In genomic region chr6:56550307-56550706, GRCh38 we compare ENCODE assay signal across 16 cellular contexts.
DNase-seq lines count a peak whose midpoint lies in the region; ATAC-seq, FAIRE-seq and TF ChIP-seq lines count a peak whose summit lies in the region.
"Had no signal": no experiment of that assay in that cellular context is flagged by ENCODE, and none has a peak within 500 bp of the region (broad histone marks: within the 10 kb centered on the region; RNA-seq: fewer than 3 reads in every experiment).

No MANE protein-coding gene starts in this region.

- TF ChIP-seq POLR2A in GM12892 (IDR thresholded peaks at IDR 0.05; ENCODE audit: low read depth, low read length): no peak
- no peak for TF ChIP-seq POLR2A in esophagus squamous epithelium (IDR thresholded peaks at IDR 0.05)

- H3K27ac ChIP-seq in esophagus squamous epithelium (peak overlapping the region in 3 of 4 donors; percentile 42 to 68 (median 50)), pancreas (no peak overlapping the region)
- H3K27ac ChIP-seq: BLaER1, epithelial cell of prostate, Peyer's patch had no signal

- H3K36me3 ChIP-seq in esophagus squamous epithelium (peaks cover 0 to 10% (median 0%) of the 10 kb centered on the region in 3 donors), pancreas (peaks cover 0 to 6% (median 0%) of the 10 kb centered on the region in 3 donors)

- H3K9me3 ChIP-seq in esophagus squamous epithelium (no peaks in the 10 kb centered on the region), pancreas (no peaks in the 10 kb centered on the region)
- H3K9me3 ChIP-seq: BLaER1, Peyer's patch had no signal

- TF ChIP-seq CTCF in esophagus squamous epithelium (IDR thresholded peaks at IDR 0.05) (no peak), pancreas (IDR thresholded peaks at IDR 0.05) (no peak)

- intact Hi-C loops in esophagus squamous epithelium (cut with DNase I) (no loop called here), pancreas (cut with DNase I) (loop anchor here in 1 of 3 donors (5.0 kb wide), 1 partner anchor 183 kb away; no protein-coding TSS in a partner anchor), left colon (cut with DNase I, micrococcal nuclease) (no loop called here)

- H3K4me1 ChIP-seq in esophagus squamous epithelium (peaks cover 0 to 49% (median 8%) of the 10 kb centered on the region in 3 donors), pancreas (no peaks in the 10 kb centered on the region)
- H3K4me1 ChIP-seq: BLaER1 had no signal

- ATAC-seq in pancreas (no peak), left colon (no peak), HG02571 (IDR thresholded peaks at IDR 0.05; ENCODE audit: unreplicated experiment) (no peak), HG02870 (IDR thresholded peaks at IDR 0.05; ENCODE audit: unreplicated experiment) (no peak)
- ATAC-seq: activated CD4-positive, CD25-positive, alpha-beta regulatory T cell treated with anti-CD3 and anti-CD28 coated beads, Interleukin-2, amount 50 U/mL, for 24 hours had no signal

- FAIRE-seq in GM12892 (lab: Jason Lieb, UNC): peak; percentile 51
- FAIRE-seq in pancreas (lab: Jason Lieb, UNC): peak; percentile 39

- H3K4me3 ChIP-seq in esophagus squamous epithelium (peak overlapping the region in 2 of 4 donors; percentile 1 to 36), pancreas (no peak overlapping the region)
- H3K4me3 ChIP-seq: BLaER1, Peyer's patch had no signal

- WGBS in esophagus squamous epithelium, 2 donors: 6 to 14% methylated on average over 2 of the region's 2 CpGs
- 48 to 50% methylated on average over 2 of the region's 2 CpGs for WGBS in pancreas, 2 donors

- no peak for DNase-seq in GM12892 (ENCODE audit: insufficient read length)
- peak; percentile 7 for DNase-seq in NCI-H82 treated with DMSO at 0.1 percent for 48 hours (lab: John Stamatoyannopoulos, UW; ENCODE audit: unreplicated experiment)
- no peak for DNase-seq in esophagus squamous epithelium (lab: John Stamatoyannopoulos, UW)
- no peak for DNase-seq in pancreas
- no peak for DNase-seq in NCI-H526 (lab: John Stamatoyannopoulos, UW)
- no peak for DNase-seq in left colon
- DNase-seq: central memory CD4-positive, alpha-beta T cell; DND-41; Peyer's patch; stimulated activated CD4-positive, alpha-beta T cell treated with anti-CD3 and anti-CD28 coated beads, Interleukin-2, amount 100 ng/mL, for 24 hours; stimulated activated CD8-positive, alpha-beta memory T cell treated with anti-CD3 and anti-CD28 coated beads, Interleukin-4, amount 100 ng/mL, for 48 hours had no signal

- no peaks in the 10 kb centered on the region for H3K27me3 ChIP-seq in esophagus squamous epithelium
- H3K27me3 ChIP-seq in pancreas: no peaks in the 10 kb centered on the region
- H3K27me3 ChIP-seq: BLaER1, Peyer's patch had no signal

Comparison
In these comparisons a context has a peak if more than half of its experiments do, and no peak if none do; other contexts are left out.
1. H3K27ac ChIP-seq: peak in esophagus squamous epithelium (3 of 4); none in pancreas (0 of 4).